12 cellular contexts compared by ENCODE assay signal in the genomic region with DNA sequence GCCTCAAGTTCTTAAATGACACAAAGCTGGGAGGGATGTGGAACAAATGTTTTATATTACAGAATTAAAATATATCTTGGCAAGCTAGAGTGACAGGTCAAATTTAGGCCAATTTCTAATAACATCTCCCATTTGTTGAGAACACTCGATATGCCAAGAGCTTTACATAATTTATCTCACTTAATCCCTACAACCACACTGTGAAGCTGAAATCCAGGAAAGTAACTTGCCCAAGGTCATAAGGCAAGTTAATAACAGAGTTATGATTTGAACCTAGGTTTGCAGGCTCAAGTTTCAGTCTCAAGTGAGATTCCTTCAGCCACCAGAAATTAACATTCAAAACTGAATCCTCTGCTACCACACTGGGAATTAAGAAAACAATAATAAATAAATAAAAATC. TPM values are rescaled to one million over a fixed set of nuclear protein-coding genes. Genes with fewer than 3 reads are reported as not detected.
DNase-seq lines count a peak whose midpoint lies in the region; ATAC-seq and TF ChIP-seq lines count a peak whose summit lies in the region.
"Had no signal": no experiment of that assay in that cellular context is flagged by ENCODE, and none has a peak within 500 bp of the region (broad histone marks: within the 10 kb centered on the region; RNA-seq: fewer than 3 reads in every experiment).

No MANE protein-coding gene starts in this region.

- in situ Hi-C loops in mammary epithelial cell (cut with MboI; ENCODE audit: low sequenced_read_pairs in 2 of 2), result no loop called here

- H3K4me1 ChIP-seq in mammary epithelial cell (ENCODE audit: insufficient read depth, low read length) (peaks cover 26% of the 10 kb centered on the region), lower lobe of right lung (peaks cover 23% of the 10 kb centered on the region), thoracic aorta (ENCODE audit: control insufficient read depth in 1 of 2, low read depth in 2 of 2) (peaks cover 34 to 57% of the 10 kb centered on the region in 2 donors)

- no peaks in the 10 kb centered on the region for H3K27me3 Mint-ChIP-seq in activated T-helper 17 cell treated with anti-CD3 and anti-CD28 coated beads, Interleukin-2, amount 50 U/mL, for 72 hours
- no peaks in the 10 kb centered on the region for H3K27me3 Mint-ChIP-seq in activated T-helper 2 cell treated with anti-CD3 and anti-CD28 coated beads, Interferon-gamma antibody, Interleukin-2, Interleukin-4, amounts not matched to agents 10 μg/mL and 5 μg/mL and 100 μg/mL, durations not matched to agents 14 hours and 24 hours and 36 hours (ENCODE audit: low read depth)

- no peak overlapping the region for H3K27ac Mint-ChIP-seq in activated T-helper 17 cell treated with anti-CD3 and anti-CD28 coated beads, Interleukin-2, amount 50 U/mL, for 72 hours
- no peak overlapping the region for H3K27ac Mint-ChIP-seq in activated T-helper 2 cell treated with anti-CD3 and anti-CD28 coated beads, Interferon-gamma antibody, Interleukin-2, Interleukin-4, amounts not matched to agents 10 μg/mL and 5 μg/mL and 100 μg/mL, durations not matched to agents 14 hours and 24 hours and 36 hours

- H3K79me2 ChIP-seq in mammary epithelial cell (ENCODE audit: insufficient read depth, low read length), result no peaks in the 10 kb centered on the region

- H3K27ac ChIP-seq in mammary epithelial cell (ENCODE audit: insufficient read depth, low read depth, low read length), result no peak overlapping the region
- peak overlapping the region; percentile 42 for H3K27ac ChIP-seq in lower lobe of right lung
- peak overlapping the region; percentile 78 to 79 for H3K27ac ChIP-seq in thoracic aorta
- H3K27ac ChIP-seq: SJSA1 had no signal

- no peak for TF ChIP-seq CTCF in mammary epithelial cell (conservative IDR thresholded peaks at IDR 0.05 in 1 of 2, IDR thresholded peaks at IDR 0.05 in 1 of 2; ENCODE audit: extremely low read depth in 1 of 2, insufficient read depth in 1 of 2, low read depth in 1 of 2, low read length in 2 of 2)
- no peak for TF ChIP-seq CTCF in lower lobe of right lung (IDR thresholded peaks at IDR 0.05)
- TF ChIP-seq CTCF in thoracic aorta (IDR thresholded peaks at IDR 0.05), result no peak

- no peaks in the 10 kb centered on the region for H4K20me1 ChIP-seq in mammary epithelial cell (ENCODE audit: insufficient read depth, low read length)

- CTCF ChIA-PET in mammary epithelial cell (lab: Charles Lee; ENCODE audit: low non-redundant PET), result no interaction called here

- H3K4me3 Mint-ChIP-seq in activated T-helper 17 cell treated with anti-CD3 and anti-CD28 coated beads, Interleukin-2, amount 50 U/mL, for 72 hours, result no peak overlapping the region
- H3K4me3 Mint-ChIP-seq in activated T-helper 2 cell treated with anti-CD3 and anti-CD28 coated beads, Interferon-gamma antibody, Interleukin-2, Interleukin-4, amounts not matched to agents 10 μg/mL and 5 μg/mL and 100 μg/mL, durations not matched to agents 14 hours and 24 hours and 36 hours (ENCODE audit: low read depth), result no peak overlapping the region

- no peak for ATAC-seq in lower lobe of right lung
- ATAC-seq in thoracic aorta (ENCODE audit: insufficient number of reproducible peaks, low FRiP score, low read depth), result no peak
- no peak for ATAC-seq in activated T-helper 17 cell treated with anti-CD3 and anti-CD28 coated beads, Interleukin-2, amount 50 U/mL, for 72 hours (replicated peaks)

- peak; percentile 80 to 92 for DNase-seq in NCI-H524 (lab: John Stamatoyannopoulos, UW)
- no peak for DNase-seq in mammary epithelial cell
- DNase-seq in lower lobe of right lung, result no peak
- DNase-seq in thoracic aorta (ENCODE audit: low spot score), result no peak
- DNase-seq in NCI-H748 (lab: John Stamatoyannopoulos, UW; ENCODE audit: unreplicated experiment), result no peak
- no peak for DNase-seq in cortex of kidney (lab: John Stamatoyannopoulos, UW)
- DNase-seq in activated T-helper 2 cell treated with anti-CD3 and anti-CD28 coated beads, Interferon-gamma antibody, Interleukin-2, Interleukin-4, amounts not matched to agents 10 μg/mL and 5 μg/mL and 100 μg/mL, durations not matched to agents 14 hours and 24 hours and 36 hours (ENCODE audit: low spot score), result no peak
- DNase-seq: activated CD4-positive, alpha-beta T cell treated with anti-CD3 and anti-CD28 coated beads for 4 hours; activated naive CD4-positive, alpha-beta T cell treated with anti-CD3 and anti-CD28 coated beads, Interleukin-2, amount 50 U/mL, for 16 hours; kidney glomerular epithelial cell had no signal

- BruUV-seq in mammary epithelial cell (replicated peaks; lab: Mats Ljungman, UMichigan), result no TSS peak

- dilution Hi-C loops in mammary epithelial cell (cut with HindIII; ENCODE audit: low sequenced_read_pairs), result no loop called here

- H3K4me1 Mint-ChIP-seq in activated T-helper 17 cell treated with anti-CD3 and anti-CD28 coated beads, Interleukin-2, amount 50 U/mL, for 72 hours, result peaks cover 4% of the 10 kb centered on the region
- peaks cover 25% of the 10 kb centered on the region for H3K4me1 Mint-ChIP-seq in activated T-helper 2 cell treated with anti-CD3 and anti-CD28 coated beads, Interferon-gamma antibody, Interleukin-2, Interleukin-4, amounts not matched to agents 10 μg/mL and 5 μg/mL and 100 μg/mL, durations not matched to agents 14 hours and 24 hours and 36 hours (ENCODE audit: low read depth)

- intact Hi-C loops in mammary epithelial cell (cut with micrococcal nuclease), result no loop called here
- intact Hi-C loops in lower lobe of right lung (cut with DNase I), result no loop called here
- intact Hi-C loops in activated T-helper 2 cell treated with anti-CD3 and anti-CD28 coated beads, Interferon-gamma antibody, Interleukin-2, Interleukin-4, amounts not matched to agents 10 μg/mL and 5 μg/mL and 100 μg/mL, durations not matched to agents 14 hours and 24 hours and 36 hours (cut with micrococcal nuclease), result no loop called here

- H3K9me3 Mint-ChIP-seq in activated T-helper 17 cell treated with anti-CD3 and anti-CD28 coated beads, Interleukin-2, amount 50 U/mL, for 72 hours, result no peaks in the 10 kb centered on the region
- H3K9me3 Mint-ChIP-seq in activated T-helper 2 cell treated with anti-CD3 and anti-CD28 coated beads, Interferon-gamma antibody, Interleukin-2, Interleukin-4, amounts not matched to agents 10 μg/mL and 5 μg/mL and 100 μg/mL, durations not matched to agents 14 hours and 24 hours and 36 hours, result no peaks in the 10 kb centered on the region

- WGBS in mammary epithelial cell (ENCODE audit: low coverage, missing lambda C conversion rate), result 7% methylated on average over 1 of the region's 1 CpG

- H3K36me3 Mint-ChIP-seq in activated T-helper 17 cell treated with anti-CD3 and anti-CD28 coated beads, Interleukin-2, amount 50 U/mL, for 72 hours (ENCODE audit: low read depth), result no peaks in the 10 kb centered on the region
- H3K36me3 Mint-ChIP-seq in activated T-helper 2 cell treated with anti-CD3 and anti-CD28 coated beads, Interferon-gamma antibody, Interleukin-2, Interleukin-4, amounts not matched to agents 10 μg/mL and 5 μg/mL and 100 μg/mL, durations not matched to agents 14 hours and 24 hours and 36 hours (ENCODE audit: low read depth), result peaks cover 29% of the 10 kb centered on the region

- peak overlapping the region; percentile 65 for H3K4me2 ChIP-seq in mammary epithelial cell (ENCODE audit: insufficient read depth, low read depth, low read length)

- H3K9me3 ChIP-seq in mammary epithelial cell (replicated peaks; ENCODE audit: insufficient read depth, low read length) (no peaks in the 10 kb centered on the region), lower lobe of right lung (no peaks in the 10 kb centered on the region), thoracic aorta (no peaks in the 10 kb centered on the region)
- H3K9me3 ChIP-seq: SJSA1 had no signal

- H3K27me3 ChIP-seq in mammary epithelial cell (ENCODE audit: insufficient read depth, low read length) (no peaks in the 10 kb centered on the region), lower lobe of right lung (ENCODE audit: low read depth) (no peaks in the 10 kb centered on the region), thoracic aorta (replicated peaks; ENCODE audit: insufficient read depth) (no peaks in the 10 kb centered on the region)
- H3K27me3 ChIP-seq: SJSA1 had no signal

- no peak overlapping the region for H3K9ac ChIP-seq in mammary epithelial cell (ENCODE audit: insufficient read depth, low read length)

- no peak overlapping the region for H2AFZ ChIP-seq in mammary epithelial cell (ENCODE audit: low read depth, low read length)

- H3K4me3 ChIP-seq in mammary epithelial cell (replicated peaks in 1 of 3; ENCODE audit: insufficient read depth in 1 of 3, low read depth in 2 of 3, low read length in 3 of 3), result peak overlapping the region in 1 of 3 experiments; percentile 34
- peak overlapping the region; percentile 33 for H3K4me3 ChIP-seq in lower lobe of right lung
- peak overlapping the region; percentile 61 for H3K4me3 ChIP-seq in thoracic aorta
- H3K4me3 ChIP-seq: SJSA1 had no signal

- H3K36me3 ChIP-seq in mammary epithelial cell (ENCODE audit: insufficient read depth, low read length), result no peaks in the 10 kb centered on the region
- H3K36me3 ChIP-seq in lower lobe of right lung, result no peaks in the 10 kb centered on the region
- no peaks in the 10 kb centered on the region for H3K36me3 ChIP-seq in thoracic aorta
- H3K36me3 ChIP-seq: SJSA1 had no signal

RNA-seq across cellular contexts. Expression of gene RAB30, which starts 38.3 kb away (rescaled TPM):
- 10 to 100 TPM; 10.6 to 41.7 TPM for total RNA-seq in mammary epithelial cell
- polyA plus RNA-seq in mammary epithelial cell, result 3.6 TPM
- polyA minus RNA-seq in mammary epithelial cell, result 0.98 TPM
- total RNA-seq in lower lobe of right lung, result 15.5 TPM
- 10 to 100 TPM; 16.6 to 25.7 TPM for total RNA-seq in thoracic aorta
- total RNA-seq in activated T-helper 17 cell treated with anti-CD3 and anti-CD28 coated beads, Interleukin-2, amount 50 U/mL, for 72 hours, result 1 to 10 TPM; 7.0 to 8.7 TPM
- total RNA-seq in activated T-helper 2 cell treated with anti-CD3 and anti-CD28 coated beads, Interferon-gamma antibody, Interleukin-2, Interleukin-4, amounts not matched to agents 10 μg/mL and 5 μg/mL and 100 μg/mL, durations not matched to agents 14 hours and 24 hours and 36 hours, result 29.1 and 31.5 TPM in 2 replicates

Comparison
In these comparisons a context has a peak if more than half of its experiments do, and no peak if none do; other contexts are left out.
1. DNase-seq: peak in NCI-H524 (2 of 2); none in mammary epithelial cell (single experiment), lower lobe of right lung (single experiment), thoracic aorta (single experiment), NCI-H748 (single experiment), cortex of kidney (single experiment) and activated T-helper 2 cell treated with anti-CD3 and anti-CD28 coated beads, Interferon-gamma antibody, Interleukin-2, Interleukin-4, amounts not matched to agents 10 μg/mL and 5 μg/mL and 100 μg/mL, durations not matched to agents 14 hours and 24 hours and 36 hours (single experiment).